25 cellular contexts compared by ENCODE assay signal in genomic region chr9:108691614-108692013, GRCh38.
DNase-seq lines count a peak whose midpoint lies in the region; ATAC-seq and TF ChIP-seq lines count a peak whose summit lies in the region.
"Had no signal": no experiment of that assay in that cellular context is flagged by ENCODE, and none has a peak within 500 bp of the region (broad histone marks: within the 10 kb centered on the region; RNA-seq: fewer than 3 reads in every experiment).

No MANE protein-coding gene starts in this region.

- no peaks in the 10 kb centered on the region for H3K36me3 ChIP-seq in hepatocyte (replicated peaks; ENCODE audit: insufficient read depth, low read depth)
- no peaks in the 10 kb centered on the region for H3K36me3 ChIP-seq in transverse colon
- H3K36me3 ChIP-seq: gastroesophageal sphincter, left ventricle myocardium inferior, upper lobe of right lung had no signal

- no peak overlapping the region for H3K4me3 Mint-ChIP-seq in MCF 10A (ENCODE audit: unreplicated experiment)
- H3K4me3 Mint-ChIP-seq in progenitor cell of endocrine pancreas (ENCODE audit: low read depth), result no peak overlapping the region
- no peak overlapping the region for H3K4me3 Mint-ChIP-seq in activated CD4-positive, alpha-beta T cell treated with anti-CD3 and anti-CD28 coated beads, Interleukin-2, amount 10 ng/mL, durations not matched to agents 24 days and 14 days
- H3K4me3 Mint-ChIP-seq: brain; CD4-positive, alpha-beta memory T cell; dendritic cell treated with granulocyte-macrophage colony-stimulating factor and Interleukin-4, amounts not matched to agents 40 ng/mL and 50 ng/mL, for 4 days; H9; stimulated activated naive CD8-positive, alpha-beta T cell treated with anti-CD3 and anti-CD28 coated beads, Interleukin-15, Interleukin-2, amounts not matched to agents 100 ng/mL and 50 ng/mL, for 24 hours; T-helper 2 cell treated with Interferon-gamma antibody and Interleukin-4, amounts not matched to agents 5 μg/mL and 100 μg/mL, for 36 hours had no signal

- no peaks in the 10 kb centered on the region for H3K27me3 Mint-ChIP-seq in MCF 10A (ENCODE audit: insufficient read depth, unreplicated experiment)
- H3K27me3 Mint-ChIP-seq in progenitor cell of endocrine pancreas, result peaks cover 21% of the 10 kb centered on the region
- H3K27me3 Mint-ChIP-seq in activated CD4-positive, alpha-beta T cell treated with anti-CD3 and anti-CD28 coated beads, Interleukin-2, amount 10 ng/mL, durations not matched to agents 24 days and 14 days, result no peaks in the 10 kb centered on the region
- H3K27me3 Mint-ChIP-seq: dendritic cell treated with granulocyte-macrophage colony-stimulating factor and Interleukin-4, amounts not matched to agents 40 ng/mL and 50 ng/mL, for 4 days; stimulated activated naive CD8-positive, alpha-beta T cell treated with anti-CD3 and anti-CD28 coated beads, Interleukin-15, Interleukin-2, amounts not matched to agents 100 ng/mL and 50 ng/mL, for 24 hours had no signal

- H3K4me1 ChIP-seq in hepatocyte (ENCODE audit: insufficient read depth) (no peaks in the 10 kb centered on the region), transverse colon (peaks cover 0 to 3% (median 0%) of the 10 kb centered on the region in 4 donors)
- H3K4me1 ChIP-seq: gastroesophageal sphincter, left ventricle myocardium inferior, upper lobe of right lung had no signal

- no peaks in the 10 kb centered on the region for H3K27me3 ChIP-seq in hepatocyte
- no peaks in the 10 kb centered on the region for H3K27me3 ChIP-seq in transverse colon
- H3K27me3 ChIP-seq: upper lobe of right lung had no signal

- H4K20me1 ChIP-seq in hepatocyte (ENCODE audit: insufficient read depth, poor library complexity, severe bottlenecking), result no peaks in the 10 kb centered on the region

- H3K9me3 Mint-ChIP-seq in MCF 10A (ENCODE audit: unreplicated experiment) (peaks cover 16% of the 10 kb centered on the region), progenitor cell of endocrine pancreas (ENCODE audit: low read depth) (peaks cover 4% of the 10 kb centered on the region)
- H3K9me3 Mint-ChIP-seq in activated CD4-positive, alpha-beta T cell treated with anti-CD3 and anti-CD28 coated beads, Interleukin-2, amount 10 ng/mL, durations not matched to agents 24 days and 14 days, result peaks cover 10% of the 10 kb centered on the region

- in situ Hi-C loops in transverse colon (cut with MboI; ENCODE audit: low pct_ligation_motif_present in 1 of 4, low pct_unique_long_range_greater_than_20kb in 1 of 4, low sequenced_read_pairs in 3 of 4), result no loop called here

- TF ChIP-seq CTCF in MCF 10A (IDR thresholded peaks at IDR 0.05; ENCODE audit: unreplicated experiment) (no peak), hepatocyte (IDR thresholded peaks at IDR 0.05; ENCODE audit: poor library complexity) (no peak), transverse colon (IDR thresholded peaks at IDR 0.05) (no peak), progenitor cell of endocrine pancreas (IDR thresholded peaks at IDR 0.05; ENCODE audit: unreplicated experiment) (no peak)

- intact Hi-C loops in MCF 10A (cut with micrococcal nuclease), result no loop called here
- intact Hi-C loops in transverse colon (cut with DNase I; ENCODE audit: low total_unique reads), result no loop called here
- intact Hi-C loops in activated CD4-positive, alpha-beta T cell treated with anti-CD3 and anti-CD28 coated beads, Interleukin-2, amount 10 ng/mL, durations not matched to agents 24 days and 14 days (cut with micrococcal nuclease), result no loop called here

- H3K79me2 ChIP-seq in hepatocyte, result no peaks in the 10 kb centered on the region

- no peaks in the 10 kb centered on the region for H3K9me2 ChIP-seq in hepatocyte (replicated peaks; ENCODE audit: insufficient read depth)

- BruUV-seq in MCF 10A (replicated peaks; lab: Mats Ljungman, UMichigan), result no TSS peak

- H2AFZ ChIP-seq in hepatocyte, result no peak overlapping the region

- H3K27ac Mint-ChIP-seq in MCF 10A (ENCODE audit: low read depth, unreplicated experiment), result no peak overlapping the region
- no peak overlapping the region for H3K27ac Mint-ChIP-seq in progenitor cell of endocrine pancreas
- H3K27ac Mint-ChIP-seq in activated CD4-positive, alpha-beta T cell treated with anti-CD3 and anti-CD28 coated beads, Interleukin-2, amount 10 ng/mL, durations not matched to agents 24 days and 14 days, result no peak overlapping the region
- H3K27ac Mint-ChIP-seq: brain; CD4-positive, alpha-beta memory T cell; dendritic cell treated with granulocyte-macrophage colony-stimulating factor and Interleukin-4, amounts not matched to agents 40 ng/mL and 50 ng/mL, for 4 days; H9; stimulated activated naive CD8-positive, alpha-beta T cell treated with anti-CD3 and anti-CD28 coated beads, Interleukin-15, Interleukin-2, amounts not matched to agents 100 ng/mL and 50 ng/mL, for 24 hours; T-helper 2 cell treated with Interferon-gamma antibody and Interleukin-4, amounts not matched to agents 5 μg/mL and 100 μg/mL, for 36 hours had no signal

- no peak for TF ChIP-seq EP300 in transverse colon (IDR thresholded peaks at IDR 0.05; ENCODE audit: low read depth)

- peaks cover 7% of the 10 kb centered on the region for H3K4me1 Mint-ChIP-seq in MCF 10A (ENCODE audit: insufficient read depth, unreplicated experiment)
- H3K4me1 Mint-ChIP-seq in progenitor cell of endocrine pancreas (ENCODE audit: low read depth), result no peaks in the 10 kb centered on the region
- H3K4me1 Mint-ChIP-seq in activated CD4-positive, alpha-beta T cell treated with anti-CD3 and anti-CD28 coated beads, Interleukin-2, amount 10 ng/mL, durations not matched to agents 24 days and 14 days, result no peaks in the 10 kb centered on the region
- H3K4me1 Mint-ChIP-seq: CD4-positive, alpha-beta memory T cell; H9 had no signal

- no peak for ATAC-seq in GM18867 (IDR thresholded peaks at IDR 0.05; ENCODE audit: unreplicated experiment)
- ATAC-seq: gastroesophageal sphincter, upper lobe of right lung had no signal

- DNase-seq in NCI-H146 (lab: John Stamatoyannopoulos, UW) (peak; percentile 41), MCF 10A (ENCODE audit: unreplicated experiment) (peak; percentile 55), hepatocyte (ENCODE audit: low spot score) (peak; percentile 77), transverse colon (peak; percentile 70), GF-D8 (lab: John Stamatoyannopoulos, UW) (no peak), progenitor cell of endocrine pancreas (ENCODE audit: low spot score, unreplicated experiment) (no peak)
- no peak for DNase-seq in activated CD4-positive, alpha-beta T cell treated with anti-CD3 and anti-CD28 coated beads, Interleukin-2, amount 10 ng/mL, durations not matched to agents 24 days and 14 days
- DNase-seq: activated CD4-positive, alpha-beta T cell treated with anti-CD3 and anti-CD28 coated beads, Interleukin-2, amount 50 U/mL, for 48 hours; activated effector memory CD4-positive, alpha-beta T cell treated with anti-CD3 and anti-CD28 coated beads, Interleukin-2, amount 50 U/mL, for 16 hours; CD4-positive, alpha-beta memory T cell; DND-41; H9; left ventricle myocardium inferior; NCI-H1436; NCI-H82; stimulated activated CD4-positive, alpha-beta T cell treated with anti-CD3 and anti-CD28 coated beads, Interleukin-4, amount 100 ng/mL, for 24 hours; upper lobe of right lung; WERI-Rb-1 had no signal

- WGBS in hepatocyte (ENCODE audit: low lambda C conversion rate, missing lambda C conversion rate), result 69% methylated on average over 7 of the region's 7 CpGs
- WGBS in transverse colon (ENCODE audit: low coverage in 1 of 2), 2 donors, result 62 to 67% methylated on average over 7 of the region's 7 CpGs

- no peak overlapping the region for H3K4me3 ChIP-seq in hepatocyte
- H3K4me3 ChIP-seq in transverse colon, result no peak overlapping the region
- H3K4me3 ChIP-seq: gastroesophageal sphincter, left ventricle myocardium inferior, smooth muscle cell, upper lobe of right lung had no signal

- no peaks in the 10 kb centered on the region for H3K9me3 ChIP-seq in hepatocyte (ENCODE audit: low read depth)
- no peaks in the 10 kb centered on the region for H3K9me3 ChIP-seq in transverse colon
- H3K9me3 ChIP-seq: upper lobe of right lung had no signal

- H3K36me3 Mint-ChIP-seq in MCF 10A (ENCODE audit: insufficient read depth, unreplicated experiment), result no peaks in the 10 kb centered on the region
- H3K36me3 Mint-ChIP-seq in progenitor cell of endocrine pancreas (ENCODE audit: insufficient read depth), result no peaks in the 10 kb centered on the region
- no peaks in the 10 kb centered on the region for H3K36me3 Mint-ChIP-seq in activated CD4-positive, alpha-beta T cell treated with anti-CD3 and anti-CD28 coated beads, Interleukin-2, amount 10 ng/mL, durations not matched to agents 24 days and 14 days (ENCODE audit: low read depth)
- H3K36me3 Mint-ChIP-seq: brain; CD4-positive, alpha-beta memory T cell had no signal

- CTCF ChIA-PET in MCF 10A (lab: Yijun Ruan, JAX), result interaction anchor here (0.7 kb wide), 1 partner anchor 30 kb away, joined by 3 read pairs; no protein-coding TSS in a partner anchor

- POLR2A ChIA-PET in MCF 10A (lab: Yijun Ruan, JAX), result no interaction called here

- TF ChIP-seq POLR2A in transverse colon (IDR thresholded peaks at IDR 0.05), result no peak

- no peak overlapping the region for H3K4me2 ChIP-seq in hepatocyte
- H3K4me2 ChIP-seq: smooth muscle cell had no signal

- H3K27ac ChIP-seq in hepatocyte, result peak overlapping the region; percentile 71
- H3K27ac ChIP-seq in transverse colon, result peak overlapping the region; percentile 16 to 37 (median 21)
- H3K27ac ChIP-seq: gastroesophageal sphincter, left ventricle myocardium inferior, upper lobe of right lung, WERI-Rb-1 had no signal

Comparison
In these comparisons a context has a peak if more than half of its experiments do, and no peak if none do; other contexts are left out.
1. DNase-seq: peak in NCI-H146 (single experiment), MCF 10A (single experiment), hepatocyte (single experiment) and transverse colon (single experiment); none in GF-D8 (single experiment), progenitor cell of endocrine pancreas (single experiment) and activated CD4-positive, alpha-beta T cell treated with anti-CD3 and anti-CD28 coated beads, Interleukin-2, amount 10 ng/mL, durations not matched to agents 24 days and 14 days (single experiment).